Comparison of ENCODE assay signal across 8 cellular contexts in the genomic region with DNA sequence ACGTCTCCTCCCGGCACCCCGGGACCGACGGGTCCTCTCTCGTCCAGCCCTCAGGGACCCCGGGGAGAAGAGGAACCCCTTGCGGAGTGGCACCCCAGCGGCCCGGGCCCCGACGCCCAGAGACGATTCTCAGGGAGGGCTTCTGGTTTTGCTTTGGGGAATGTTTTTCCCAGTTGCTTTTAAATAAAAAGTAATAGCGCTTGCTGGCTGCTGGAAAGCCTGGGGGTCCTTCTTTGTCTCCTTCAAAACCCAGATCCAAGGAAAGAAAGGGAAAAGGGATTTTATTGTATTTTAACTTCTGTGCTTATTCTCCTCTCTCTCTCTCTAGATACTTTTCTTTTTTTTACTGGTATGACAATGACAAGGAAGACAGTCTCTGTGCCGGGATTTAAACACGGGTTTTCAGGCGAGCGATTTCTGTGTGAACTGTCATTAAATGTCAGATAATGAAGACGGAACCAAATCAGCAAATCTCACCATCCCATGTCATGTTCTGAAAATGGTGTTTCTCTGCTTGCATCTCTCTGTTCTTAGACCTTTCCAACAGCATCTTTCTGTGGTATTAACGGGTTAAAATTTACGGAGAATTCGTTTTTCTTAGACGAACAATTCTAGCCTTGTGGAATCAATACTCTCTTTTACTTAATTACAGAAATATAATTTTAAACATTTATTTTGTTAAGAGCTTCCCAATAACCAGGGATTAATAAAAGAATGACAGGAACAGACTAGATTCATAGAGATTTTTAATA. TPM values are rescaled to one million over a fixed set of nuclear protein-coding genes. Genes with fewer than 3 reads are reported as not detected.
DNase-seq lines count a peak whose midpoint lies in the region; ATAC-seq and FAIRE-seq lines count a peak whose summit lies in the region.

No MANE protein-coding gene starts in this region.

- DNase-seq in GM23248 (no peak), T-helper 17 cell (no peak), right cardiac atrium (no peak), skeletal muscle cell (ENCODE audit: low read depth) (no peak), occipital lobe (lab: John Stamatoyannopoulos, UW) (no peak), RCC 7860 (ENCODE audit: low spot score) (no peak), DMS153 treated with DMSO at 0.1 percent for 48 hours (lab: John Stamatoyannopoulos, UW; ENCODE audit: unreplicated experiment) (no peak), NCI-H774 (lab: John Stamatoyannopoulos, UW) (no peak)

- H3K4me3 Mint-ChIP-seq in T-helper 17 cell: peak overlapping the region; percentile 81

- H4K20me1 ChIP-seq in GM23248 (ENCODE audit: insufficient read depth): no peaks in the 10 kb centered on the region

- H3K9me3 ChIP-seq in GM23248 (ENCODE audit: low read depth) (no peaks in the 10 kb centered on the region), T-helper 17 cell (ENCODE audit: control insufficient read depth, low read length, poor library complexity, severe bottlenecking) (no peaks in the 10 kb centered on the region), right cardiac atrium (ENCODE audit: control insufficient read depth, low read length) (no peaks in the 10 kb centered on the region)

- peak overlapping the region; percentile 87 for H2AFZ ChIP-seq in GM23248

- H3K27ac ChIP-seq in GM23248: no peak overlapping the region
- peak overlapping the region; percentile 73 for H3K27ac ChIP-seq in right cardiac atrium (ENCODE audit: low read length)

- peak overlapping the region; percentile 82 for H3K4me2 ChIP-seq in GM23248 (ENCODE audit: unreplicated experiment)

- ATAC-seq in T-helper 17 cell: no peak
- no peak for ATAC-seq in right cardiac atrium

- H3K79me2 ChIP-seq in GM23248 (ENCODE audit: insufficient read depth): no peaks in the 10 kb centered on the region

- H3K4me1 Mint-ChIP-seq in T-helper 17 cell: peaks cover 2% of the 10 kb centered on the region

- H3K27me3 ChIP-seq in GM23248 (replicated peaks; ENCODE audit: insufficient read depth) (no peaks in the 10 kb centered on the region), right cardiac atrium (ENCODE audit: control insufficient read depth, insufficient read depth) (no peaks in the 10 kb centered on the region)

- H3K4me1 ChIP-seq in GM23248 (ENCODE audit: insufficient read depth) (peaks cover 17% of the 10 kb centered on the region), right cardiac atrium (ENCODE audit: control insufficient read depth, insufficient read depth, low read length) (peaks cover 4% of the 10 kb centered on the region)

- peaks cover 73% of the 10 kb centered on the region for H3K27me3 Mint-ChIP-seq in T-helper 17 cell

- H3F3A ChIP-seq in GM23248 (ENCODE audit: insufficient read depth): peaks cover 19% of the 10 kb centered on the region; the same call in 1 of the 2 replicates

- FAIRE-seq in RCC 7860 (lab: Jason Lieb, UNC): no peak

- H3K36me3 Mint-ChIP-seq in T-helper 17 cell (ENCODE audit: low read depth): no peaks in the 10 kb centered on the region

- no peaks in the 10 kb centered on the region for H3K36me3 ChIP-seq in GM23248 (ENCODE audit: low read depth)

- 7 to 10% methylated on average over 18 to 22 of the region's 23 CpGs for WGBS in GM23248 (ENCODE audit: low coverage in 1 of 2, low lambda C conversion rate in 2 of 2, missing lambda C conversion rate in 2 of 2), 2 experiments
- 13% methylated on average over 23 of the region's 23 CpGs for WGBS in right cardiac atrium

- H3K9ac ChIP-seq in GM23248: peak overlapping the region; percentile 64

- H3K27ac Mint-ChIP-seq in T-helper 17 cell: no peak overlapping the region

- in situ Hi-C loops in GM23248 (cut with MboI): no loop called here

- intact Hi-C loops in right cardiac atrium (cut with DNase I): no loop called here

- H3K4me3 ChIP-seq in GM23248 (peak overlapping the region; percentile 73), right cardiac atrium (ENCODE audit: low read length) (peak overlapping the region; percentile 69), skeletal muscle cell (ENCODE audit: low read depth, low read length) (peak overlapping the region; percentile 64)

- H3K9me2 ChIP-seq in GM23248 (ENCODE audit: insufficient read depth): no peaks in the 10 kb centered on the region

RNA-seq across cellular contexts. Expression of gene PCOLCE2, which starts 0.6 kb away (rescaled TPM):
- total RNA-seq in GM23248 (2014; rRNA removed; shearing (Covaris generic)): 46.4 and 69.2 TPM in 2 replicates
- polyA plus RNA-seq in GM23248 (2016; fragmentation: Nextera tagmentation; extraction: Ambion mirVana) (45.4 and 48.5 TPM in 2 replicates), right cardiac atrium (172 TPM)
- total RNA-seq in T-helper 17 cell (not detected), right cardiac atrium (100 to 1,000 TPM; 110 to 136 (median 124) TPM), occipital lobe (4.5 TPM)
